Comparison of ENCODE assay signal across 8 cellular contexts in genomic region chr22:25202290-25202921, GRCh38.
A peak's percentile ranks its signal among the peaks of the same experiment; 100 is the strongest.
DNase-seq lines count a peak whose midpoint lies in the region; ATAC-seq and TF ChIP-seq lines count a peak whose summit lies in the region.

No MANE protein-coding gene starts in this region.

- ATAC-seq in GM21529 (IDR thresholded peaks at IDR 0.05; ENCODE audit: unreplicated experiment) (no peak), HG03460 (IDR thresholded peaks at IDR 0.05; ENCODE audit: unreplicated experiment) (no peak)

- H3K36me3 ChIP-seq in parathyroid adenoma (ENCODE audit: control insufficient read depth, insufficient read depth, low read length), result no peaks in the 10 kb centered on the region

- H3K27ac ChIP-seq in RWPE1, result no peak overlapping the region
- no peak overlapping the region for H3K27ac ChIP-seq in parathyroid adenoma

- no peak for TF ChIP-seq EP300 in Ishikawa (IDR thresholded peaks at IDR 0.05; ENCODE audit: borderline replicate concordance)

- no peaks in the 10 kb centered on the region for H3K9me3 ChIP-seq in parathyroid adenoma (ENCODE audit: control insufficient read depth, low read length)

- H2AFZ ChIP-seq in parathyroid adenoma, result no peak overlapping the region

- no peak overlapping the region for H3K9ac ChIP-seq in parathyroid adenoma

- POLR2A ChIA-PET in RWPE1 (lab: Yijun Ruan, JAX; ENCODE audit: low non-redundant PET), result no interaction called here

- H3K4me3 ChIP-seq in parathyroid adenoma (ENCODE audit: low read depth, low read length), result no peak overlapping the region

- H3K27me3 ChIP-seq in parathyroid adenoma (ENCODE audit: control insufficient read depth, insufficient read depth, low read length), result no peaks in the 10 kb centered on the region

- TF ChIP-seq CTCF in RWPE1 (conservative IDR thresholded peaks at IDR 0.05; ENCODE audit: low read depth), result peak; percentile 84
- TF ChIP-seq CTCF in parathyroid adenoma (IDR thresholded peaks at IDR 0.05), result peak; percentile 74

- CTCF ChIA-PET in RWPE1 (lab: Yijun Ruan, JAX), result interaction anchor here (0.6 to 1.4 kb wide), 9 partner anchors 10 to 666 kb away, joined by 3 to 9 read pairs (median 4); no protein-coding TSS in a partner anchor

- H3K79me2 ChIP-seq in parathyroid adenoma, result no peaks in the 10 kb centered on the region

- H3K4me2 ChIP-seq in parathyroid adenoma (ENCODE audit: low read length), result no peak overlapping the region

- no peaks in the 10 kb centered on the region for H3K4me1 ChIP-seq in parathyroid adenoma

- DNase-seq in COLO668 (lab: John Stamatoyannopoulos, UW; ENCODE audit: unreplicated experiment) (peak; percentile 57), RWPE1 (ENCODE audit: low spot score) (peak; percentile 55), globus pallidus (ENCODE audit: low spot score) (peak; percentile 35)
- peak; percentile 80 for DNase-seq in activated effector memory CD4-positive, alpha-beta T cell treated with anti-CD3 and anti-CD28 coated beads, Interleukin-2, amount 50 U/mL, for 16 hours

- TF ChIP-seq RAD21 in Ishikawa (IDR thresholded peaks at IDR 0.05; ENCODE audit: low read depth), result peak; percentile 76

TF ChIP-seq in Ishikawa, 13 proteins besides CTCF, POLR2A, EP300 and RAD21:
- no peak for TF ChIP-seq TCF12 (IDR thresholded peaks at IDR 0.05; ENCODE audit: low read depth)
- TF ChIP-seq, protein P1, sequence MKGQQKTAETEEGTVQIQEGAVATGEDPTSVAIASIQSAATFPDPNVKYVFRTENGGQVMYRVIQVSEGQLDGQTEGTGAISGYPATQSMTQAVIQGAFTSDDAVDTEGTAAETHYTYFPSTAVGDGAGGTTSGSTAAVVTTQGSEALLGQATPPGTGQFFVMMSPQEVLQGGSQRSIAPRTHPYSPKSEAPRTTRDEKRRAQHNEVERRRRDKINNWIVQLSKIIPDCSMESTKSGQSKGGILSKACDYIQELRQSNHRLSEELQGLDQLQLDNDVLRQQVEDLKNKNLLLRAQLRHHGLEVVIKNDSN (IDR thresholded peaks at IDR 0.05), result no peak
- no peak for TF ChIP-seq TAF1 (IDR thresholded peaks at IDR 0.05; ENCODE audit: low read depth)
- TF ChIP-seq ZBTB7A (IDR thresholded peaks at IDR 0.05; ENCODE audit: low read depth), result no peak
- no peak for TF ChIP-seq YY1 (IDR thresholded peaks at IDR 0.05; ENCODE audit: low read depth)
- TF ChIP-seq TEAD4 (IDR thresholded peaks at IDR 0.05), result no peak
- TF ChIP-seq, protein P2, sequence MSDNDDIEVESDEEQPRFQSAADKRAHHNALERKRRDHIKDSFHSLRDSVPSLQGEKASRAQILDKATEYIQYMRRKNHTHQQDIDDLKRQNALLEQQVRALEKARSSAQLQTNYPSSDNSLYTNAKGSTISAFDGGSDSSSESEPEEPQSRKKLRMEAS (IDR thresholded peaks at IDR 0.05), result no peak
- TF ChIP-seq CEBPB (IDR thresholded peaks at IDR 0.05), result no peak
- TF ChIP-seq EGR1 (IDR thresholded peaks at IDR 0.05), result no peak
- TF ChIP-seq CREB1 (IDR thresholded peaks at IDR 0.05; ENCODE audit: low read depth), result no peak
- no peak for TF ChIP-seq FOXM1 (IDR thresholded peaks at IDR 0.05; ENCODE audit: borderline replicate concordance, low read depth)
